Comparison of ENCODE assay signal across 8 cellular contexts in genomic region chr10:34808789-34809745, GRCh38. TPM values are rescaled to one million over a fixed set of nuclear protein-coding genes. Genes with fewer than 3 reads are reported as not detected.
DNase-seq lines count a peak whose midpoint lies in the region; ATAC-seq, FAIRE-seq and TF ChIP-seq lines count a peak whose summit lies in the region.

No MANE protein-coding gene starts in this region.

- peak overlapping the region; percentile 66 for H3K4me3 ChIP-seq in MM.1S (ENCODE audit: low read length)
- H3K4me3 ChIP-seq in H1 (ENCODE audit: extremely low read depth in 1 of 4, insufficient read depth in 2 of 4, low read depth in 3 of 4, low read length in 4 of 4) = peak overlapping the region in 1 of 4 experiments; percentile 34; a peak in 3 of 8 replicates

- no peak overlapping the region for H2BK12ac ChIP-seq in H1 (ENCODE audit: low read depth, low read length)

- H3K9me3 ChIP-seq in MM.1S (replicated peaks; ENCODE audit: insufficient read depth, low read length) (no peaks in the 10 kb centered on the region), H1 (ENCODE audit: insufficient read depth in 2 of 2, low read depth in 1 of 2, low read length in 1 of 2) (no peaks in the 10 kb centered on the region)

- no peak for TF ChIP-seq RAD21 in H1 (IDR thresholded peaks at IDR 0.05 in 1 of 2, conservative IDR thresholded peaks at IDR 0.05 in 1 of 2; ENCODE audit: low read depth in 2 of 2, low read length in 2 of 2)

- peaks cover 12% of the 10 kb centered on the region for H3K79me1 ChIP-seq in H1 (ENCODE audit: low read depth, low read length)

- H3K4me2 ChIP-seq in MM.1S (ENCODE audit: low read depth, low read length) (peak overlapping the region; percentile 96), H1 (ENCODE audit: insufficient read depth in 1 of 2, low read depth in 2 of 2, low read length in 2 of 2) (peak overlapping the region; percentile 47 to 60)

- no peak for DNase-seq in activated CD8-positive, alpha-beta T cell treated with anti-CD3 and anti-CD28 coated beads for 36 hours
- no peak for DNase-seq in activated CD8-positive, alpha-beta T cell treated with anti-CD3 and anti-CD28 coated beads, Interleukin-2, amount 10 ng/mL, durations not matched to agents 7 days and 5 days
- DNase-seq in MM.1S = peak; percentile 70
- DNase-seq in H1 (ENCODE audit: low read depth in 1 of 2, low spot score in 2 of 2) = no peak
- peak; percentile 37 for DNase-seq in myocyte (ENCODE audit: low read depth)
- no peak for DNase-seq in 8988T
- DNase-seq in activated CD4-positive, alpha-beta T cell treated with anti-CD3 and anti-CD28 coated beads for 1 hour = no peak

- H2AFZ ChIP-seq in MM.1S (ENCODE audit: low read length) (peak overlapping the region; percentile 30; the same call in 1 of the 2 replicates), H1 (ENCODE audit: low read length) (no peak overlapping the region)

- peak overlapping the region; percentile 29; the same call in 1 of the 2 replicates for H3K9ac ChIP-seq in MM.1S (ENCODE audit: low read length)
- no peak overlapping the region; a peak in 1 of 7 replicates for H3K9ac ChIP-seq in H1 (replicated peaks in 1 of 4; ENCODE audit: extremely low read depth in 1 of 4, low read depth in 3 of 4, low read length in 3 of 4)

- TF ChIP-seq CTCF in activated CD8-positive, alpha-beta T cell treated with anti-CD3 and anti-CD28 coated beads for 36 hours (IDR thresholded peaks at IDR 0.05) = no peak
- no peak for TF ChIP-seq CTCF in MM.1S (IDR thresholded peaks at IDR 0.05; ENCODE audit: low read length)
- TF ChIP-seq CTCF in H1 (IDR thresholded peaks at IDR 0.05; ENCODE audit: control extremely low read depth in 1 of 3, insufficient read depth in 1 of 3, low read depth in 1 of 3, low read length in 3 of 3) = no peak

- no peaks in the 10 kb centered on the region for H3K9me2 ChIP-seq in MM.1S (replicated peaks; ENCODE audit: insufficient read depth, low read length)

- TF ChIP-seq POLR2A in H1 (IDR thresholded peaks at IDR 0.05; ENCODE audit: control extremely low read depth in 1 of 2, low read depth in 2 of 2, low read length in 2 of 2) = no peak

- H3K4me3 Mint-ChIP-seq in activated CD8-positive, alpha-beta T cell treated with anti-CD3 and anti-CD28 coated beads for 36 hours = peak overlapping the region; percentile 5
- no peak overlapping the region for H3K4me3 Mint-ChIP-seq in activated CD8-positive, alpha-beta T cell treated with anti-CD3 and anti-CD28 coated beads, Interleukin-2, amount 10 ng/mL, durations not matched to agents 7 days and 5 days

- no peaks in the 10 kb centered on the region for H3K36me3 Mint-ChIP-seq in activated CD8-positive, alpha-beta T cell treated with anti-CD3 and anti-CD28 coated beads for 36 hours (ENCODE audit: low read depth)
- no peaks in the 10 kb centered on the region for H3K36me3 Mint-ChIP-seq in activated CD8-positive, alpha-beta T cell treated with anti-CD3 and anti-CD28 coated beads, Interleukin-2, amount 10 ng/mL, durations not matched to agents 7 days and 5 days (ENCODE audit: low read depth)

- peak overlapping the region; percentile 58; the same call in 1 of the 2 replicates for H3K27ac ChIP-seq in MM.1S (ENCODE audit: low read length)
- no peak overlapping the region for H3K27ac ChIP-seq in H1 (ENCODE audit: low read depth, low read length)

- H3K4ac ChIP-seq in H1 (replicated peaks; ENCODE audit: insufficient read length, low read depth, low read length) = no peak overlapping the region

- no peak overlapping the region for H3K14ac ChIP-seq in H1 (ENCODE audit: insufficient read length)

- no peak overlapping the region for H2BK120ac ChIP-seq in H1 (replicated peaks; ENCODE audit: low read depth, low read length)

- intact Hi-C loops in activated CD8-positive, alpha-beta T cell treated with anti-CD3 and anti-CD28 coated beads for 36 hours (cut with micrococcal nuclease) = no loop called here

- POLR2A ChIA-PET in activated CD8-positive, alpha-beta T cell treated with anti-CD3 and anti-CD28 coated beads for 36 hours (lab: Charles Lee) = no interaction called here
- POLR2A ChIA-PET in activated CD8-positive, alpha-beta T cell treated with anti-CD3 and anti-CD28 coated beads, Interleukin-2, amount 10 ng/mL, durations not matched to agents 7 days and 5 days (lab: Charles Lee) = no interaction called here
- POLR2A ChIA-PET in H1 (lab: Charles Lee; ENCODE audit: partially characterized antibody) = interaction anchor here (0.6 kb wide), 1 partner anchor 30 kb away, joined by 3 read pairs; no protein-coding TSS in a partner anchor

- H3K4me1 ChIP-seq in MM.1S (ENCODE audit: low read length) (peaks cover 25% of the 10 kb centered on the region), H1 (replicated peaks in 1 of 4; ENCODE audit: control insufficient read depth in 3 of 4, insufficient read depth in 4 of 4, low read length in 3 of 4) (peaks cover 4 to 25% (median 23%) of the 10 kb centered on the region in 4 experiments)

- WGBS in H1 (ENCODE audit: extremely low coverage in 1 of 2, insufficient coverage in 1 of 2, insufficient read length in 1 of 2, insufficient replicate concordance in 2 of 2, low coverage in 1 of 2, low lambda C conversion rate in 2 of 2, missing lambda C conversion rate in 1 of 2), 2 experiments = 59% methylated on average over 19 of the region's 19 CpGs; no CpG with 5 or more reads in 1 of the 2 experiments

- peak overlapping the region; percentile 32 for H4K5ac ChIP-seq in H1 (ENCODE audit: insufficient read length, low read depth, low read length)

- H4K91ac ChIP-seq in H1 (replicated peaks; ENCODE audit: insufficient read length, low read length) = no peak overlapping the region

- peaks cover 6% of the 10 kb centered on the region for H3K4me1 Mint-ChIP-seq in activated CD8-positive, alpha-beta T cell treated with anti-CD3 and anti-CD28 coated beads for 36 hours (ENCODE audit: low read depth)
- peaks cover 5% of the 10 kb centered on the region for H3K4me1 Mint-ChIP-seq in activated CD8-positive, alpha-beta T cell treated with anti-CD3 and anti-CD28 coated beads, Interleukin-2, amount 10 ng/mL, durations not matched to agents 7 days and 5 days (ENCODE audit: low read depth)

- FAIRE-seq in H1 (lab: Jason Lieb, UNC) = peak; percentile 84

- ATAC-seq in activated CD8-positive, alpha-beta T cell treated with anti-CD3 and anti-CD28 coated beads for 36 hours = no peak
- ATAC-seq in activated CD8-positive, alpha-beta T cell treated with anti-CD3 and anti-CD28 coated beads, Interleukin-2, amount 10 ng/mL, durations not matched to agents 7 days and 5 days = no peak
- no peak for ATAC-seq in GM19455 (IDR thresholded peaks at IDR 0.05; ENCODE audit: unreplicated experiment)

- H3K36me3 ChIP-seq in MM.1S (replicated peaks; ENCODE audit: insufficient read depth, low read length) = no peaks in the 10 kb centered on the region
- H3K36me3 ChIP-seq in H1 (ENCODE audit: control insufficient read depth in 2 of 4, insufficient read depth in 4 of 4, low read length in 3 of 4) = no peaks in the 10 kb centered on the region

- no peak overlapping the region for H3K27ac Mint-ChIP-seq in activated CD8-positive, alpha-beta T cell treated with anti-CD3 and anti-CD28 coated beads for 36 hours
- H3K27ac Mint-ChIP-seq in activated CD8-positive, alpha-beta T cell treated with anti-CD3 and anti-CD28 coated beads, Interleukin-2, amount 10 ng/mL, durations not matched to agents 7 days and 5 days = no peak overlapping the region

- no peak for TF ChIP-seq EP300 in H1 (IDR thresholded peaks at IDR 0.05; ENCODE audit: borderline replicate concordance in 1 of 2, low read depth in 2 of 2, low read length in 2 of 2)

- H3F3A ChIP-seq in MM.1S (ENCODE audit: insufficient read depth, low read length) = peaks cover 21% of the 10 kb centered on the region

- no peak overlapping the region for H3K56ac ChIP-seq in H1 (replicated peaks; ENCODE audit: insufficient read length, low read depth, low read length)

- no peak overlapping the region for H2AK5ac ChIP-seq in H1 (ENCODE audit: low read depth, low read length)

- no peak overlapping the region for H4K8ac ChIP-seq in H1 (ENCODE audit: extremely low read depth, insufficient read depth, low read length)

- H3K27me3 Mint-ChIP-seq in activated CD8-positive, alpha-beta T cell treated with anti-CD3 and anti-CD28 coated beads for 36 hours = peaks cover 33% of the 10 kb centered on the region
- peaks cover 39% of the 10 kb centered on the region for H3K27me3 Mint-ChIP-seq in activated CD8-positive, alpha-beta T cell treated with anti-CD3 and anti-CD28 coated beads, Interleukin-2, amount 10 ng/mL, durations not matched to agents 7 days and 5 days (ENCODE audit: low read depth)

- CTCF ChIA-PET in activated CD8-positive, alpha-beta T cell treated with anti-CD3 and anti-CD28 coated beads for 36 hours (lab: Charles Lee) = interaction anchor here (1.2 kb wide), 1 partner anchor 33 kb away, joined by 3 read pairs; no protein-coding TSS in a partner anchor
- CTCF ChIA-PET in activated CD8-positive, alpha-beta T cell treated with anti-CD3 and anti-CD28 coated beads, Interleukin-2, amount 10 ng/mL, durations not matched to agents 7 days and 5 days (lab: Charles Lee) = interaction anchor here (1.4 kb wide), 1 partner anchor 186 kb away, joined by 3 read pairs; no protein-coding TSS in a partner anchor
- CTCF ChIA-PET in H1 (lab: Charles Lee; ENCODE audit: partially characterized antibody) = interaction anchor here (0.6 to 1.8 kb wide), 15 partner anchors 8 to 218 kb away, joined by 3 to 8 read pairs (median 3); no protein-coding TSS in a partner anchor

- peak overlapping the region; percentile 38; the same call in 1 of the 2 replicates for H2BK5ac ChIP-seq in H1 (ENCODE audit: low read depth, low read length)

- H3K9me3 Mint-ChIP-seq in activated CD8-positive, alpha-beta T cell treated with anti-CD3 and anti-CD28 coated beads for 36 hours = no peaks in the 10 kb centered on the region
- H3K9me3 Mint-ChIP-seq in activated CD8-positive, alpha-beta T cell treated with anti-CD3 and anti-CD28 coated beads, Interleukin-2, amount 10 ng/mL, durations not matched to agents 7 days and 5 days (ENCODE audit: insufficient read depth) = no peaks in the 10 kb centered on the region

- no peaks in the 10 kb centered on the region for H3K27me3 ChIP-seq in MM.1S (replicated peaks; ENCODE audit: insufficient read depth, low read length)
- no peaks in the 10 kb centered on the region for H3K27me3 ChIP-seq in H1 (replicated peaks in 1 of 4; ENCODE audit: control insufficient read depth in 3 of 4, extremely low read depth in 1 of 4, insufficient read depth in 3 of 4, low read length in 3 of 4)

- H3K18ac ChIP-seq in H1 (ENCODE audit: extremely low read depth, low read length) = no peak overlapping the region; the same call in 1 of the 2 replicates

- peaks cover 2% of the 10 kb centered on the region; the same call in 1 of the 2 replicates for H3K23me2 ChIP-seq in H1 (ENCODE audit: low read depth, low read length)

- H2BK15ac ChIP-seq in H1 (ENCODE audit: low read length) = no peak overlapping the region

- H4K20me1 ChIP-seq in MM.1S (ENCODE audit: insufficient read depth, low read length) (peaks cover 9% of the 10 kb centered on the region), H1 (replicated peaks in 1 of 2; ENCODE audit: control insufficient read depth in 1 of 2, insufficient read depth in 2 of 2, low read length in 2 of 2) (peaks cover 15 to 32% of the 10 kb centered on the region in 2 experiments)

- H3K23ac ChIP-seq in H1 (ENCODE audit: insufficient read length) = no peak overlapping the region

- peaks cover 98% of the 10 kb centered on the region for H3K79me2 ChIP-seq in MM.1S (ENCODE audit: low read length)
- peaks cover 17 to 97% of the 10 kb centered on the region in 2 experiments for H3K79me2 ChIP-seq in H1 (ENCODE audit: control insufficient read depth in 1 of 2, insufficient read depth in 2 of 2, low read length in 2 of 2)

- no peak overlapping the region for H2BK20ac ChIP-seq in H1 (ENCODE audit: low read length)

RNA-seq across cellular contexts. Expression of gene PARD3, which starts 6.0 kb away (rescaled TPM):
- total RNA-seq in activated CD8-positive, alpha-beta T cell treated with anti-CD3 and anti-CD28 coated beads for 36 hours = 1 to 10 TPM; 1.6 to 2.0 TPM
- total RNA-seq in activated CD8-positive, alpha-beta T cell treated with anti-CD3 and anti-CD28 coated beads, Interleukin-2, amount 10 ng/mL, durations not matched to agents 7 days and 5 days = under 1 TPM; 0.63 to 0.68 TPM
- total RNA-seq in H1 (2021; fragmentation: NEBNext Ultra II Directional; extraction: Animal tissue kit (Norgen Biotek cat#: 25700)) = 47.9 and 49.1 TPM in 2 replicates
- polyA plus RNA-seq in H1 (2011; rRNA removed) = 14.3 and 19.7 TPM in 2 replicates
- polyA plus RNA-seq in H1 (2011; cell fraction: cytosol; rRNA removed) = 27.5 TPM
- polyA plus RNA-seq in H1 (2011; cell fraction: nucleus; rRNA removed) = 25.6 TPM
- polyA plus RNA-seq in H1 (2012, experiment 1 of 2) = 32.4 to 53.5 TPM (median 36.9 TPM) in 4 replicates
- 3.6 TPM for polyA plus RNA-seq in H1 (2012, experiment 2 of 2)
- polyA plus RNA-seq in H1 (2013, experiment 1 of 2) = 38.8 TPM
- polyA plus RNA-seq in H1 (2013, experiment 2 of 2) = 39.8 TPM
- polyA minus RNA-seq in H1 (2011; rRNA and poly(A)+ RNA removed) = 74.4 and 97.7 TPM in 2 replicates
- polyA minus RNA-seq in H1 (2011; cell fraction: cytosol; rRNA and poly(A)+ RNA removed) = 31.5 TPM
- polyA minus RNA-seq in H1 (2011; cell fraction: nucleus; rRNA and poly(A)+ RNA removed) = 93.5 TPM
- 61.4 and 68.5 TPM in 2 replicates for total RNA-seq in myocyte
- 19.4 TPM for polyA plus RNA-seq in myocyte (2012)

Comparison
In these comparisons a context has a peak if more than half of its experiments do, and no peak if none do; other contexts are left out.
1. DNase-seq: peak in MM.1S (single experiment) and myocyte (single experiment); none in activated CD8-positive, alpha-beta T cell treated with anti-CD3 and anti-CD28 coated beads for 36 hours (single experiment), activated CD8-positive, alpha-beta T cell treated with anti-CD3 and anti-CD28 coated beads, Interleukin-2, amount 10 ng/mL, durations not matched to agents 7 days and 5 days (single experiment), H1 (0 of 2), 8988T (single experiment) and activated CD4-positive, alpha-beta T cell treated with anti-CD3 and anti-CD28 coated beads for 1 hour (single experiment).
2. RNA of gene PARD3, which starts 6.0 kb away (total RNA-seq): 61.4 to 68.5 TPM in myocyte and 47.9 to 49.1 TPM in H1; 1.6 to 2.0 TPM in activated CD8-positive, alpha-beta T cell treated with anti-CD3 and anti-CD28 coated beads for 36 hours and 0.63 to 0.68 TPM in activated CD8-positive, alpha-beta T cell treated with anti-CD3 and anti-CD28 coated beads, Interleukin-2, amount 10 ng/mL, durations not matched to agents 7 days and 5 days; every median in the first group is over 10 times any median in the second.